1 cellular context compared by ENCODE assay signal in the genomic region with DNA sequence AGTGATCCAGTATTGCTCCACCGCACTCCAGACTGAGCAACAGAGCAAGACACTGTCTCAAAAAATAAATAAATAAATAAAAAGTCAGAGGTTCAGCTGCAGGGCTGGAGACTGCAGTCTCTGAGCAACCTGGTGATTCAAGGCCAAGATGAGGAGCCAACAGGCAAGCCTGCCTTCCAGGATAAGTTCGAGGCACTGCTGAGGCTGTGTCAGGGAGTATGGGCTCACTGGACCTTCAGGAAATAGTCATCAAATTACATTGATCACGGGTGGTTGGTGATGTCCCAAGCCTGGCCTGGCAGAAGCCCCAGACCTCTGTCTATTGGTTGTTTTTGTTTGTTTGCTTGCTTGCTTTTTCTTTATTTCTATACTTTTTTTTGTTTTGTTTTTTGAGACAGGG.
TF ChIP-seq lines count a peak whose summit lies in the region.

No MANE protein-coding gene starts in this region.

TF ChIP-seq in HepG2, 621 proteins besides CTCF, POLR2A, EP300 and RAD21:
- TF ChIP-seq PAWR (CRISPR knock-in tag; IDR thresholded peaks at IDR 0.05; ENCODE audit: borderline replicate concordance), result no peak
- no peak for TF ChIP-seq ZNF124 (CRISPR knock-in tag; IDR thresholded peaks at IDR 0.05)
- TF ChIP-seq ZNF431 (CRISPR knock-in tag; IDR thresholded peaks at IDR 0.05; ENCODE audit: borderline replicate concordance, low read depth), result no peak
- no peak for TF ChIP-seq SRY (CRISPR knock-in tag; IDR thresholded peaks at IDR 0.05)
- TF ChIP-seq RBM39 (IDR thresholded peaks at IDR 0.05; ENCODE audit: low read depth, low read length, poor library complexity, severe bottlenecking), result no peak
- TF ChIP-seq CCDC6 (CRISPR knock-in tag; IDR thresholded peaks at IDR 0.05), result no peak
- TF ChIP-seq MTA3 (CRISPR knock-in tag; IDR thresholded peaks at IDR 0.05), result no peak
- TF ChIP-seq ATRX (CRISPR knock-in tag; IDR thresholded peaks at IDR 0.05; ENCODE audit: borderline replicate concordance), result no peak
- TF ChIP-seq, protein P1, sequence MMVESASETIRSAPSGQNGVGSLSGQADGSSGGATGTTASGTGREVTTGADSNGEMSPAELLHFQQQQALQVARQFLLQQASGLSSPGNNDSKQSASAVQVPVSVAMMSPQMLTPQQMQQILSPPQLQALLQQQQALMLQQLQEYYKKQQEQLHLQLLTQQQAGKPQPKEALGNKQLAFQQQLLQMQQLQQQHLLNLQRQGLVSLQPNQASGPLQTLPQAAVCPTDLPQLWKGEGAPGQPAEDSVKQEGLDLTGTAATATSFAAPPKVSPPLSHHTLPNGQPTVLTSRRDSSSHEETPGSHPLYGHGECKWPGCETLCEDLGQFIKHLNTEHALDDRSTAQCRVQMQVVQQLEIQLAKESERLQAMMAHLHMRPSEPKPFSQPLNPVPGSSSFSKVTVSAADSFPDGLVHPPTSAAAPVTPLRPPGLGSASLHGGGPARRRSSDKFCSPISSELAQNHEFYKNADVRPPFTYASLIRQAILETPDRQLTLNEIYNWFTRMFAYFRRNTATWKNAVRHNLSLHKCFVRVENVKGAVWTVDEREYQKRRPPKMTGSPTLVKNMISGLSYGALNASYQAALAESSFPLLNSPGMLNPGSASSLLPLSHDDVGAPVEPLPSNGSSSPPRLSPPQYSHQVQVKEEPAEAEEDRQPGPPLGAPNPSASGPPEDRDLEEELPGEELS (CRISPR knock-in tag; IDR thresholded peaks at IDR 0.05), result no peak
- TF ChIP-seq, protein P2, sequence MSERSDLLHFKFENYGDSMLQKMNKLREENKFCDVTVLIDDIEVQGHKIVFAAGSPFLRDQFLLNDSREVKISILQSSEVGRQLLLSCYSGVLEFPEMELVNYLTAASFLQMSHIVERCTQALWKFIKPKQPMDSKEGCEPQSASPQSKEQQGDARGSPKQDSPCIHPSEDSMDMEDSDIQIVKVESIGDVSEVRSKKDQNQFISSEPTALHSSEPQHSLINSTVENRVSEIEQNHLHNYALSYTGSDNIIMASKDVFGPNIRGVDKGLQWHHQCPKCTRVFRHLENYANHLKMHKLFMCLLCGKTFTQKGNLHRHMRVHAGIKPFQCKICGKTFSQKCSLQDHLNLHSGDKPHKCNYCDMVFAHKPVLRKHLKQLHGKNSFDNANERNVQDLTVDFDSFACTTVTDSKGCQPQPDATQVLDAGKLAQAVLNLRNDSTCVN (CRISPR knock-in tag; IDR thresholded peaks at IDR 0.05; ENCODE audit: borderline replicate concordance), result no peak
- no peak for TF ChIP-seq CC2D1A (CRISPR knock-in tag; IDR thresholded peaks at IDR 0.05)
- TF ChIP-seq, protein P3, sequence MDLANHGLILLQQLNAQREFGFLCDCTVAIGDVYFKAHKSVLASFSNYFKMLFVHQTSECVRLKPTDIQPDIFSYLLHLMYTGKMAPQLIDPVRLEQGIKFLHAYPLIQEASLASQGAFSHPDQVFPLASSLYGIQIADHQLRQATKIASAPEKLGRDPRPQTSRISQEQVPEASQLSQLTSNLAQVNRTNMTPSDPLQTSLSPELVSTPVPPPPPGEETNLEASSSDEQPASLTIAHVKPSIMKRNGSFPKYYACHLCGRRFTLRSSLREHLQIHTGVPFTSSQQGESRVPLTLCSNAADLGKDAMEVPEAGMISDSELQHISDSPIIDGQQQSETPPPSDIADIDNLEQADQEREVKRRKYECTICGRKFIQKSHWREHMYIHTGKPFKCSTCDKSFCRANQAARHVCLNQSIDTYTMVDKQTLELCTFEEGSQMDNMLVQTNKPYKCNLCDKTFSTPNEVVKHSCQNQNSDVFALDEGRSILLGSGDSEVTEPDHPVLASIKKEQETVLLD (CRISPR knock-in tag; IDR thresholded peaks at IDR 0.05; ENCODE audit: low read depth), result no peak
- TF ChIP-seq RFX5 (IDR thresholded peaks at IDR 0.05; ENCODE audit: low read depth, low read length), result no peak
- no peak for TF ChIP-seq PPARG (CRISPR knock-in tag; conservative IDR thresholded peaks at IDR 0.05)
- no peak for TF ChIP-seq ZNF530 (CRISPR knock-in tag; IDR thresholded peaks at IDR 0.05; ENCODE audit: low read depth)
- TF ChIP-seq FOXK2 (IDR thresholded peaks at IDR 0.05), result no peak
- no peak for TF ChIP-seq ZNF510 (CRISPR knock-in tag; IDR thresholded peaks at IDR 0.05; ENCODE audit: low read depth)
TF ChIP-seq in HepG2: peak in this region for 0.
